Comparison of ENCODE assay signal across 19 cellular contexts in genomic region chr1:61171346-61171745, GRCh38.
DNase-seq lines count a peak whose midpoint lies in the region; FAIRE-seq and TF ChIP-seq lines count a peak whose summit lies in the region.
"Had no signal": no experiment of that assay in that cellular context is flagged by ENCODE, and none has a peak within 500 bp of the region (broad histone marks: within the 10 kb centered on the region; RNA-seq: fewer than 3 reads in every experiment).

No MANE protein-coding gene starts in this region.

- H2AFZ ChIP-seq in GM23248 = no peak overlapping the region

- H3K9me3 ChIP-seq in GM23248 (ENCODE audit: low read depth) = no peaks in the 10 kb centered on the region
- no peaks in the 10 kb centered on the region for H3K9me3 ChIP-seq in adrenal gland (replicated peaks in 1 of 3)
- no peaks in the 10 kb centered on the region for H3K9me3 ChIP-seq in kidney (ENCODE audit: control insufficient read depth in 1 of 2, low read length in 2 of 2)
- H3K9me3 ChIP-seq in testis = no peaks in the 10 kb centered on the region
- H3K9me3 ChIP-seq in prostate gland = no peaks in the 10 kb centered on the region

- no peak for TF ChIP-seq CTCF in adrenal gland (IDR thresholded peaks at IDR 0.05)
- TF ChIP-seq CTCF in kidney (IDR thresholded peaks at IDR 0.05; ENCODE audit: borderline replicate concordance, extremely low read depth, insufficient read depth) = no peak
- no peak for TF ChIP-seq CTCF in testis (IDR thresholded peaks at IDR 0.05)
- TF ChIP-seq CTCF in prostate gland (IDR thresholded peaks at IDR 0.05) = no peak

- intact Hi-C loops in adrenal gland (cut with DNase I) = no loop called here
- intact Hi-C loops in kidney (cut with DNase I) = no loop called here
- intact Hi-C loops in testis (cut with DNase I; ENCODE audit: low total_unique reads) = no loop called here
- intact Hi-C loops in prostate gland (cut with DNase I) = no loop called here

- H3K36me3 ChIP-seq in GM23248 (ENCODE audit: low read depth) (no peaks in the 10 kb centered on the region), adrenal gland (replicated peaks in 1 of 2) (no peaks in the 10 kb centered on the region), kidney (ENCODE audit: control insufficient read depth in 1 of 2, insufficient read depth in 2 of 2, low read length in 2 of 2) (no peaks in the 10 kb centered on the region), testis (ENCODE audit: low read depth, missing control alignments) (no peaks in the 10 kb centered on the region), prostate gland (no peaks in the 10 kb centered on the region)

- peak; percentile 35 for FAIRE-seq in kidney (lab: Jason Lieb, UNC)
- FAIRE-seq: GM12891, GM19239 had no signal

- no peak for DNase-seq in GM23248
- no peak for DNase-seq in adrenal gland
- DNase-seq in kidney = no peak
- DNase-seq in testis = no peak
- DNase-seq in NCI-H2029 treated with DMSO at 0.1 percent for 48 hours (lab: John Stamatoyannopoulos, UW) = no peak
- DNase-seq in prostate gland (ENCODE audit: low spot score) = no peak
- no peak for DNase-seq in NCI-H1105 (lab: John Stamatoyannopoulos, UW)
- DNase-seq: activated naive CD4-positive, alpha-beta T cell treated with Interleukin-2 at 50 U/mL for 16 hours; activated T-cell treated with anti-CD3 and anti-CD28 coated beads, Interleukin-2, amount 50 U/mL, for 4 hours; CD4-positive, alpha-beta memory T cell; effector memory CD4-positive, alpha-beta T cell; NCI-H1048; NCI-H2081 treated with DMSO at 0.1 percent for 48 hours; NCI-H510A treated with DMSO at 0.1 percent for 48 hours; stimulated activated CD4-positive, alpha-beta T cell treated with anti-CD3 and anti-CD28 coated beads, Interleukin-4, amount 100 ng/mL, for 1 hour; T1000 had no signal

- H3K9me2 ChIP-seq in GM23248 (ENCODE audit: insufficient read depth) = no peaks in the 10 kb centered on the region

- 0 out of 2 replicates have a peak, but pooled peaks cover 3% of the 10 kb centered on the region for H3F3A ChIP-seq in GM23248 (ENCODE audit: insufficient read depth)

- peak overlapping the region; percentile 45 for H3K4me2 ChIP-seq in GM23248 (ENCODE audit: unreplicated experiment)

- no peaks in the 10 kb centered on the region for H4K20me1 ChIP-seq in GM23248 (ENCODE audit: insufficient read depth)

- H3K27me3 ChIP-seq in GM23248 (replicated peaks; ENCODE audit: insufficient read depth) (no peaks in the 10 kb centered on the region), adrenal gland (no peaks in the 10 kb centered on the region), testis (no peaks in the 10 kb centered on the region), prostate gland (replicated peaks; ENCODE audit: insufficient read depth) (no peaks in the 10 kb centered on the region)

- H3K27ac ChIP-seq in GM23248 = no peak overlapping the region
- H3K27ac ChIP-seq in adrenal gland = peak overlapping the region in 4 of 5 donors; percentile 17 to 71 (median 50)
- H3K27ac ChIP-seq in kidney (ENCODE audit: low read depth in 2 of 2, low read length in 2 of 2) = no peak overlapping the region
- peak overlapping the region; percentile 48 to 64 for H3K27ac ChIP-seq in testis
- H3K27ac ChIP-seq in prostate gland = no peak overlapping the region

- TF ChIP-seq POLR2A in adrenal gland (IDR thresholded peaks at IDR 0.05) = no peak
- TF ChIP-seq POLR2A in testis (IDR thresholded peaks at IDR 0.05) = no peak
- no peak for TF ChIP-seq POLR2A in prostate gland (IDR thresholded peaks at IDR 0.05)

- H3K4me3 ChIP-seq in GM23248 (no peak overlapping the region), adrenal gland (no peak overlapping the region), kidney (ENCODE audit: low read length in 2 of 2) (no peak overlapping the region), testis (no peak overlapping the region), prostate gland (no peak overlapping the region)
- H3K4me3 ChIP-seq: smooth muscle cell had no signal

- peaks cover 26% of the 10 kb centered on the region for H3K4me1 ChIP-seq in GM23248 (ENCODE audit: insufficient read depth)
- peaks cover 35 to 63% of the 10 kb centered on the region in 2 donors for H3K4me1 ChIP-seq in adrenal gland (replicated peaks in 1 of 2)
- peaks cover 10 to 16% of the 10 kb centered on the region in 2 donors for H3K4me1 ChIP-seq in kidney (ENCODE audit: control insufficient read depth in 1 of 2, insufficient read depth in 1 of 2, low read depth in 1 of 2, low read length in 2 of 2)
- peaks cover 43% of the 10 kb centered on the region for H3K4me1 ChIP-seq in testis
- H3K4me1 ChIP-seq in prostate gland (replicated peaks) = no peaks in the 10 kb centered on the region

- in situ Hi-C loops in GM23248 (cut with MboI) = no loop called here

- H3K79me2 ChIP-seq in GM23248 (ENCODE audit: insufficient read depth) = no peaks in the 10 kb centered on the region

- 89 to 94% methylated on average over 2 of the region's 2 CpGs for WGBS in GM23248 (ENCODE audit: low coverage in 1 of 2, low lambda C conversion rate in 2 of 2, missing lambda C conversion rate in 2 of 2), 2 experiments
- WGBS in adrenal gland, 4 donors = 45 to 57% (median 49%) methylated on average over 2 of the region's 2 CpGs
- 48 to 59% methylated on average over 2 of the region's 2 CpGs for WGBS in testis, 2 donors
- 59% methylated on average over 2 of the region's 2 CpGs for WGBS in prostate gland

- H3K9ac ChIP-seq in GM23248 = no peak overlapping the region
- H3K9ac ChIP-seq in kidney (ENCODE audit: low read length in 2 of 2) = no peak overlapping the region

Comparison
In these comparisons a context has a peak if more than half of its experiments do, and no peak if none do; other contexts are left out.
1. H3K27ac ChIP-seq: peak in adrenal gland (4 of 5) and testis (2 of 2); none in GM23248 (single experiment), kidney (0 of 2) and prostate gland (0 of 2).